ENCODE assay signal across 13 cellular contexts in the genomic region with DNA sequence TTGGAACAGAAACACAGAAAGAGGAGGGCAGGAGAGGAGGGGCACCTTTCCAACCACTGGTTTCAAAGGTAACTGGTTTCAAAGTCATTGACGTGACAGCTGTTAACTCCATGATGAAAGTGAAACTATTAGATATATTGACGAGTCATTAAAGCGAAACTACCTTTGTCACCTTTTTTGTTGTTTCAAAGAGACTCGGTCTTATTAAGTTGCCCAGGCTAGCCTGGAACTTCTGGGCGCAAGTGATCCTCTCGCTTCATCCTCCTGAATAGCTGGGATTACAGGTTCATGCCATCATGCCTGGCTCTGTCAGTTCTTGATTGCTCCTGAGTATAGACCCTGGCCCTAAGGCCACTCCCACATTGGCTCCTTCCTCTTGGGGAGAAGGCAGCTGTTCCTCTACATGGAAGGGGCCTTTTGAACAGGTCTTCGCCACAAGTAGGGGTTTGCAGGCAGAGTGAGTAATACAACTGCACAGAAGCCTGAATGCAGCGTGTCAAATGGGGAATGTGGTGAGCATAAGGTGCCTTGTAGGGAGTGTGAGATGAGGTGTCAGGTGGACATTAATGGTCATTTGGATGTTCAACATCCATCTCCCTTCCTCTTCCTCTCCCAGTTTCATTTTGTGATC. TPM values are rescaled to one million over a fixed set of nuclear protein-coding genes. Genes with fewer than 3 reads are reported as not detected.
DNase-seq lines count a peak whose midpoint lies in the region; ATAC-seq and TF ChIP-seq lines count a peak whose summit lies in the region.
"Had no signal": no experiment of that assay in that cellular context is flagged by ENCODE, and none has a peak within 500 bp of the region (broad histone marks: within the 10 kb centered on the region; RNA-seq: fewer than 3 reads in every experiment).

No MANE protein-coding gene starts in this region.

- no peaks in the 10 kb centered on the region for H3K9me3 ChIP-seq in upper lobe of right lung

- H3K4me3 ChIP-seq in upper lobe of right lung, result no peak overlapping the region

- no peak for TF ChIP-seq CTCF in upper lobe of right lung (IDR thresholded peaks at IDR 0.05)

- H3K4me1 Mint-ChIP-seq in stimulated activated naive CD8-positive, alpha-beta T cell treated with anti-CD3 and anti-CD28 coated beads, Interleukin-15, amount 100 ng/mL, for 72 hours, result peaks cover 50% of the 10 kb centered on the region

- peaks cover 9% of the 10 kb centered on the region for H3K4me1 ChIP-seq in upper lobe of right lung

- peak; percentile 54 for DNase-seq in stimulated activated CD4-positive, alpha-beta T cell treated with anti-CD3 and anti-CD28 coated beads, Interleukin-15, amount 100 ng/mL, for 24 hours
- DNase-seq in stimulated activated CD4-positive, alpha-beta T cell treated with anti-CD3 and anti-CD28 coated beads, Interleukin-4, amount 100 ng/mL, for 4 hours, result no peak
- peak; percentile 88 for DNase-seq in RPMI8226
- peak in 1 of 2 donors; percentile 37 for DNase-seq in stimulated activated naive CD8-positive, alpha-beta T cell treated with anti-CD3 and anti-CD28 coated beads, Interleukin-15, amount 100 ng/mL, for 72 hours
- DNase-seq in upper lobe of right lung, result no peak
- DNase-seq in NCI-H1092 treated with DMSO at 0.1 percent for 48 hours (lab: John Stamatoyannopoulos, UW), result no peak
- DNase-seq in DMS53 treated with DMSO at 0.1 percent for 48 hours (lab: John Stamatoyannopoulos, UW; ENCODE audit: unreplicated experiment), result no peak
- DNase-seq: HFFc6, NCI-H510A, nephron progenitor cell had no signal

- H3K36me3 ChIP-seq in upper lobe of right lung, result no peaks in the 10 kb centered on the region

- no peak overlapping the region for H3K27ac ChIP-seq in upper lobe of right lung
- H3K27ac ChIP-seq: C4-2B had no signal

- no peaks in the 10 kb centered on the region for H3K27me3 ChIP-seq in upper lobe of right lung

- no peak overlapping the region for H3K27ac Mint-ChIP-seq in stimulated activated naive CD8-positive, alpha-beta T cell treated with anti-CD3 and anti-CD28 coated beads, Interleukin-15, amount 100 ng/mL, for 72 hours
- H3K27ac Mint-ChIP-seq: HFFc6, nephron progenitor cell had no signal

- H3K4me3 Mint-ChIP-seq in stimulated activated naive CD8-positive, alpha-beta T cell treated with anti-CD3 and anti-CD28 coated beads, Interleukin-15, amount 100 ng/mL, for 72 hours, result peak overlapping the region; percentile 54 to 68
- H3K4me3 Mint-ChIP-seq: HFFc6, nephron progenitor cell had no signal

- H3K27me3 Mint-ChIP-seq in stimulated activated naive CD8-positive, alpha-beta T cell treated with anti-CD3 and anti-CD28 coated beads, Interleukin-15, amount 100 ng/mL, for 72 hours, result no peaks in the 10 kb centered on the region

- H3K9me3 Mint-ChIP-seq in stimulated activated naive CD8-positive, alpha-beta T cell treated with anti-CD3 and anti-CD28 coated beads, Interleukin-15, amount 100 ng/mL, for 72 hours, result no peaks in the 10 kb centered on the region
- H3K9me3 Mint-ChIP-seq: HFFc6, nephron progenitor cell had no signal

- intact Hi-C loops in upper lobe of right lung (cut with DNase I), result no loop called here

- ATAC-seq in HG02642 (IDR thresholded peaks at IDR 0.05; ENCODE audit: poor library complexity, unreplicated experiment) (peak; percentile 55), upper lobe of right lung (no peak)
- ATAC-seq in stimulated activated naive CD8-positive, alpha-beta T cell treated with anti-CD3 and anti-CD28 coated beads, Interleukin-15, amount 100 ng/mL, for 72 hours, result peak; percentile 87

RNA-seq across cellular contexts. Expression of a gene that starts 3.4 kb away (rescaled TPM):
- total RNA-seq in upper lobe of right lung, result 0.69 TPM

RNA-seq across cellular contexts. Expression of a gene that starts 12.3 kb away (rescaled TPM):
- total RNA-seq in upper lobe of right lung, result not detected
- total RNA-seq: fibroblast of villous mesenchyme, HFFc6 had no signal

RNA-seq across cellular contexts. Expression of a gene that starts 13.8 kb away (rescaled TPM):
- total RNA-seq in upper lobe of right lung, result 43.9 TPM

RNA-seq across cellular contexts. Expression of a gene that starts 28.5 kb away (rescaled TPM):
- not detected for total RNA-seq in upper lobe of right lung
- total RNA-seq: fibroblast of villous mesenchyme, HFFc6 had no signal

RNA-seq across cellular contexts. Expression of a gene that starts 33.9 kb away (rescaled TPM):
- 2.1 TPM for total RNA-seq in upper lobe of right lung

Comparison
In these comparisons a context has a peak if more than half of its experiments do, and no peak if none do; other contexts are left out.
1. DNase-seq: peak in stimulated activated CD4-positive, alpha-beta T cell treated with anti-CD3 and anti-CD28 coated beads, Interleukin-15, amount 100 ng/mL, for 24 hours (single experiment) and RPMI8226 (single experiment); none in stimulated activated CD4-positive, alpha-beta T cell treated with anti-CD3 and anti-CD28 coated beads, Interleukin-4, amount 100 ng/mL, for 4 hours (0 of 2), upper lobe of right lung (single experiment), NCI-H1092 treated with DMSO at 0.1 percent for 48 hours (single experiment) and DMS53 treated with DMSO at 0.1 percent for 48 hours (single experiment).